ENCODE assay signal across 9 cellular contexts in genomic region chr22:23749747-23750373, GRCh38. TPM values are rescaled to one million over a fixed set of nuclear protein-coding genes. Genes with fewer than 3 reads are reported as not detected.
A peak's percentile ranks its signal among the peaks of the same experiment; 100 is the strongest.
DNase-seq lines count a peak whose midpoint lies in the region; ATAC-seq, FAIRE-seq and TF ChIP-seq lines count a peak whose summit lies in the region.
"Had no signal": no experiment of that assay in that cellular context is flagged by ENCODE, and none has a peak within 500 bp of the region (broad histone marks: within the 10 kb centered on the region; RNA-seq: fewer than 3 reads in every experiment).

No MANE protein-coding gene starts in this region.

- H3K4me1 ChIP-seq in HepG2 (ENCODE audit: insufficient read depth, low read length) (peaks cover 23% of the 10 kb centered on the region), right lobe of liver (no peaks in the 10 kb centered on the region), iPS-20b (ENCODE audit: insufficient read depth, low read length) (no peaks in the 10 kb centered on the region; the same call in 1 of the 2 replicates), vagina (peaks cover 19% of the 10 kb centered on the region)

- ATAC-seq in HepG2 = no peak
- ATAC-seq in right lobe of liver = no peak
- no peak for ATAC-seq in activated T-helper 17 cell treated with anti-CD3 and anti-CD28 coated beads, Interleukin-2, amount 50 U/mL, for 72 hours (replicated peaks)
- ATAC-seq in GM18498 (IDR thresholded peaks at IDR 0.05; ENCODE audit: unreplicated experiment) = no peak

- no peak for TF ChIP-seq RAD21 in HepG2 (CRISPR knock-in tag; IDR thresholded peaks at IDR 0.05)

- intact Hi-C loops in HepG2 (cut with micrococcal nuclease; ENCODE audit: unreplicated experiment) (no loop called here), right lobe of liver (cut with DNase I) (no loop called here), vagina (cut with DNase I) (no loop called here)

- H3K4me2 ChIP-seq in HepG2 (ENCODE audit: low read depth, low read length) = peak overlapping the region; percentile 92

- no peak overlapping the region for H2AFZ ChIP-seq in HepG2 (ENCODE audit: low read length)

- no peaks in the 10 kb centered on the region for H3K27me3 ChIP-seq in HepG2 (ENCODE audit: control insufficient read depth in 1 of 2, insufficient read depth in 2 of 2, low read length in 2 of 2)
- H3K27me3 ChIP-seq in right lobe of liver = no peaks in the 10 kb centered on the region
- H3K27me3 ChIP-seq in iPS-20b (ENCODE audit: insufficient read depth, low read length) = no peaks in the 10 kb centered on the region
- H3K27me3 ChIP-seq in vagina = no peaks in the 10 kb centered on the region

- no peak for TF ChIP-seq EP300 in HepG2 (IDR thresholded peaks at IDR 0.05; ENCODE audit: low read depth in 2 of 2, low read length in 2 of 2)
- no peak for TF ChIP-seq EP300 in HepG2 (CRISPR knock-in tag; IDR thresholded peaks at IDR 0.05; ENCODE audit: borderline replicate concordance)

- WGBS in HepG2 (ENCODE audit: low lambda C conversion rate) = 82% methylated on average over 13 of the region's 13 CpGs
- WGBS in right lobe of liver (ENCODE audit: insufficient coverage, low coverage, low lambda C conversion rate, missing lambda C conversion rate) = 73% methylated on average over 13 of the region's 13 CpGs

- no peak overlapping the region for H3K27ac ChIP-seq in HepG2 (ENCODE audit: extremely low read length, insufficient read depth, low read length)
- H3K27ac ChIP-seq in right lobe of liver = no peak overlapping the region
- H3K27ac ChIP-seq in iPS-20b (ENCODE audit: low read length) = no peak overlapping the region
- no peak overlapping the region for H3K27ac ChIP-seq in vagina

- H3K79me2 ChIP-seq in HepG2 (ENCODE audit: insufficient read depth, low read length) = peaks cover 7% of the 10 kb centered on the region

- in situ Hi-C loops in HepG2 (cut with HindIII; ENCODE audit: extremely low pct_ligation_motif_present, low pct_unique_long_range_greater_than_20kb) = no loop called here

- DNase-seq in HepG2 (ENCODE audit: low spot score) (no peak), right lobe of liver (no peak), vagina (ENCODE audit: extremely low spot score in 2 of 2) (no peak), hepatic stellate cell (ENCODE audit: low spot score) (no peak)
- no peak for DNase-seq in effector CD8-positive, alpha-beta T cell (lab: John Stamatoyannopoulos, UW)

- no peak for TF ChIP-seq POLR2A in HepG2 (IDR thresholded peaks at IDR 0.05; ENCODE audit: insufficient read depth in 1 of 2, low read depth in 2 of 2, low read length in 2 of 2)
- no peak for TF ChIP-seq POLR2A in right lobe of liver (IDR thresholded peaks at IDR 0.05)
- TF ChIP-seq POLR2A in vagina (IDR thresholded peaks at IDR 0.05) = no peak

- no peaks in the 10 kb centered on the region for H3K9me3 Mint-ChIP-seq in activated T-helper 17 cell treated with anti-CD3 and anti-CD28 coated beads, Interleukin-2, amount 50 U/mL, for 72 hours

- no peaks in the 10 kb centered on the region for H4K20me1 ChIP-seq in HepG2 (ENCODE audit: insufficient read depth, low read length)

- H3K9me3 ChIP-seq in HepG2 (ENCODE audit: low read length) (no peaks in the 10 kb centered on the region), right lobe of liver (no peaks in the 10 kb centered on the region), iPS-20b (ENCODE audit: insufficient read depth, low read depth, low read length) (no peaks in the 10 kb centered on the region), vagina (no peaks in the 10 kb centered on the region)

- POLR2A ChIA-PET in HepG2 (lab: Yijun Ruan, JAX) = interaction anchor here (1.1 to 1.9 kb wide), 6 partner anchors 14 to 100 kb away, joined by 3 to 7 read pairs (median 4); partner anchors contain the start of gene CHCHD10

- H3K4me3 Mint-ChIP-seq in activated T-helper 17 cell treated with anti-CD3 and anti-CD28 coated beads, Interleukin-2, amount 50 U/mL, for 72 hours = peak overlapping the region; percentile 89

- H3K4me3 ChIP-seq in HepG2 (replicated peaks in 1 of 3; ENCODE audit: insufficient read depth in 1 of 3, low read depth in 2 of 3, low read length in 3 of 3) (peak overlapping the region; percentile 78 to 92 (median 89)), right lobe of liver (no peak overlapping the region), iPS-20b (ENCODE audit: low read length) (peak overlapping the region; percentile 71), vagina (peak overlapping the region; percentile 60 to 84)

- BruUV-seq in HepG2 (replicated peaks; lab: Mats Ljungman, UMichigan) = TSS peak; percentile 75

- TF ChIP-seq CTCF in HepG2 (CRISPR knock-in tag; IDR thresholded peaks at IDR 0.05) (no peak), right lobe of liver (IDR thresholded peaks at IDR 0.05) (no peak), vagina (IDR thresholded peaks at IDR 0.05) (no peak)

- H3K4me1 Mint-ChIP-seq in activated T-helper 17 cell treated with anti-CD3 and anti-CD28 coated beads, Interleukin-2, amount 50 U/mL, for 72 hours = peaks cover 12% of the 10 kb centered on the region

- CTCF ChIA-PET in HepG2 (lab: Yijun Ruan, JAX; ENCODE audit: low intra/inter-chr PET ratio, low total read pairs) = no interaction called here

- H3K36me3 Mint-ChIP-seq in activated T-helper 17 cell treated with anti-CD3 and anti-CD28 coated beads, Interleukin-2, amount 50 U/mL, for 72 hours (ENCODE audit: low read depth) = peaks cover 4% of the 10 kb centered on the region

- H3K27ac Mint-ChIP-seq in activated T-helper 17 cell treated with anti-CD3 and anti-CD28 coated beads, Interleukin-2, amount 50 U/mL, for 72 hours = peak overlapping the region; percentile 80

- no peaks in the 10 kb centered on the region for H3K27me3 Mint-ChIP-seq in activated T-helper 17 cell treated with anti-CD3 and anti-CD28 coated beads, Interleukin-2, amount 50 U/mL, for 72 hours

- H3K9ac ChIP-seq in HepG2 (ENCODE audit: insufficient read depth, low read depth, low read length) (peak overlapping the region; percentile 69), iPS-20b (ENCODE audit: low read depth, low read length) (no peak overlapping the region)

- H3K36me3 ChIP-seq in HepG2 (replicated peaks in 1 of 2; ENCODE audit: control insufficient read depth in 1 of 2, insufficient read depth in 2 of 2, low read length in 2 of 2) (peaks cover 0 to 2% of the 10 kb centered on the region in 2 experiments; a peak in 1 of 5 replicates), right lobe of liver (peaks cover 0 to 3% (median 0%) of the 10 kb centered on the region in 4 donors), iPS-20b (ENCODE audit: insufficient read depth, low read depth, low read length) (no peaks in the 10 kb centered on the region), vagina (peaks cover 0 to 4% of the 10 kb centered on the region in 2 donors)

- FAIRE-seq in HepG2 (lab: Jason Lieb, UNC) = peak; percentile 34

RNA-seq across cellular contexts. Expression of gene ZNF70, which starts 1.1 kb away (rescaled TPM):
- total RNA-seq in HepG2 (2016; rRNA removed; fragmentation: Illumina TruSeq; extraction: Trizol) (3.6 and 4.0 TPM in 2 replicates), right lobe of liver (1 to 10 TPM in 2 of 6 experiments, under 1 TPM in 4; 0.51 to 1.2 (median 0.85) TPM), vagina (4.9 TPM)
- 0.40 and 0.53 TPM in 2 replicates for total RNA-seq in HepG2 (2016; cell fraction: cytosol; rRNA removed; fragmentation: Illumina TruSeq; extraction: Trizol; ENCODE audit: low read depth)
- 2.7 and 3.3 TPM in 2 replicates for total RNA-seq in HepG2 (2016; cell fraction: insoluble cytoplasmic fraction; rRNA removed; fragmentation: Illumina TruSeq; extraction: Trizol)
- 2.4 TPM in 2 replicates for total RNA-seq in HepG2 (2016; cell fraction: membrane; rRNA removed; fragmentation: Illumina TruSeq; extraction: Trizol)
- total RNA-seq in HepG2 (2016; cell fraction: nucleus; rRNA removed; fragmentation: Illumina TruSeq; extraction: Trizol) = 3.0 and 3.9 TPM in 2 replicates
- 0.62 and 0.93 TPM in 2 replicates for polyA plus RNA-seq in HepG2 (2011; rRNA removed)
- polyA plus RNA-seq in HepG2 (2011; cell fraction: cytosol; rRNA removed) = 0.58 and 0.73 TPM in 2 replicates
- 2.6 and 3.3 TPM in 2 replicates for polyA plus RNA-seq in HepG2 (2011; cell fraction: nucleus; rRNA removed)
- polyA plus RNA-seq in HepG2 (2012) = 0.81 and 1.0 TPM in 2 replicates
- polyA plus RNA-seq in HepG2 (2016; cell fraction: cytosol; fragmentation: Illumina TruSeq; extraction: Trizol; ENCODE audit: low read depth) = 0.19 and 0.21 TPM in 2 replicates
- 1.6 and 2.2 TPM in 2 replicates for polyA plus RNA-seq in HepG2 (2016; cell fraction: insoluble cytoplasmic fraction; fragmentation: Illumina TruSeq; extraction: Trizol; ENCODE audit: low read depth)
- 0.94 and 1.00 TPM in 2 replicates for polyA plus RNA-seq in HepG2 (2016; cell fraction: membrane; fragmentation: Illumina TruSeq; extraction: Trizol; ENCODE audit: low read depth)
- 4.3 and 4.7 TPM in 2 replicates for polyA plus RNA-seq in HepG2 (2016; cell fraction: nucleus; fragmentation: Illumina TruSeq; extraction: Trizol; ENCODE audit: insufficient read depth, low read depth)
- polyA minus RNA-seq in HepG2 (2011; rRNA and poly(A)+ RNA removed; ENCODE audit: low replicate concordance) = 1.8 and 4.3 TPM in 2 replicates
- 2.0 TPM in 2 replicates for polyA minus RNA-seq in HepG2 (2011; cell fraction: cytosol; rRNA and poly(A)+ RNA removed)
- 3.4 and 3.6 TPM in 2 replicates for polyA minus RNA-seq in HepG2 (2011; cell fraction: nucleus; rRNA and poly(A)+ RNA removed)
- 1 to 10 TPM in 1 of 2 donors, under 1 TPM in 1; 0.82 to 1.1 TPM for total RNA-seq in activated T-helper 17 cell treated with anti-CD3 and anti-CD28 coated beads, Interleukin-2, amount 50 U/mL, for 72 hours

RNA-seq across cellular contexts. Expression of gene VPREB3, which starts 4.4 kb away (rescaled TPM):
- total RNA-seq in HepG2 (2016; rRNA removed; fragmentation: Illumina TruSeq; extraction: Trizol) (not detected in 2 replicates), right lobe of liver (1 to 10 TPM in 2 of 6 experiments, under 1 TPM in 3, not detected in 1; 0.59 to 3.9 (median 0.70) TPM), vagina (not detected)
- not detected in 2 replicates for total RNA-seq in HepG2 (2016; cell fraction: cytosol; rRNA removed; fragmentation: Illumina TruSeq; extraction: Trizol; ENCODE audit: low read depth)
- not detected in 2 replicates for total RNA-seq in HepG2 (2016; cell fraction: insoluble cytoplasmic fraction; rRNA removed; fragmentation: Illumina TruSeq; extraction: Trizol)
- not detected in 2 replicates for total RNA-seq in HepG2 (2016; cell fraction: membrane; rRNA removed; fragmentation: Illumina TruSeq; extraction: Trizol)
- not detected in 2 replicates for total RNA-seq in HepG2 (2016; cell fraction: nucleus; rRNA removed; fragmentation: Illumina TruSeq; extraction: Trizol)
- polyA plus RNA-seq in HepG2 (2011; rRNA removed) = 0.22 and 0.35 TPM in 2 replicates
- 0.14 TPM in 1 of 2 replicates, not detected in the other for polyA plus RNA-seq in HepG2 (2011; cell fraction: cytosol; rRNA removed)
- polyA plus RNA-seq in HepG2 (2011; cell fraction: nucleus; rRNA removed) = 0.57 TPM in 1 of 2 replicates, not detected in the other
- 0.30 and 0.76 TPM in 2 replicates for polyA plus RNA-seq in HepG2 (2012)
- not detected in 2 replicates for polyA plus RNA-seq in HepG2 (2016; cell fraction: cytosol; fragmentation: Illumina TruSeq; extraction: Trizol; ENCODE audit: low read depth)
- not detected in 2 replicates for polyA plus RNA-seq in HepG2 (2016; cell fraction: insoluble cytoplasmic fraction; fragmentation: Illumina TruSeq; extraction: Trizol; ENCODE audit: low read depth)
- polyA plus RNA-seq in HepG2 (2016; cell fraction: membrane; fragmentation: Illumina TruSeq; extraction: Trizol; ENCODE audit: low read depth) = not detected in 2 replicates
- polyA plus RNA-seq in HepG2 (2016; cell fraction: nucleus; fragmentation: Illumina TruSeq; extraction: Trizol; ENCODE audit: insufficient read depth, low read depth) = not detected in 2 replicates
- 2.1 TPM in 2 replicates for polyA minus RNA-seq in HepG2 (2011; rRNA and poly(A)+ RNA removed; ENCODE audit: low replicate concordance)
- polyA minus RNA-seq in HepG2 (2011; cell fraction: cytosol; rRNA and poly(A)+ RNA removed) = not detected in 2 replicates
- polyA minus RNA-seq in HepG2 (2011; cell fraction: nucleus; rRNA and poly(A)+ RNA removed) = not detected in 2 replicates
- not detected for total RNA-seq in activated T-helper 17 cell treated with anti-CD3 and anti-CD28 coated beads, Interleukin-2, amount 50 U/mL, for 72 hours
- total RNA-seq: glomerular endothelial cell had no signal

RNA-seq across cellular contexts. Expression of gene C22orf15, which starts 12.9 kb away (rescaled TPM):
- total RNA-seq in HepG2 (2016; rRNA removed; fragmentation: Illumina TruSeq; extraction: Trizol) (not detected in 2 replicates), right lobe of liver (not detected), vagina (not detected)
- not detected in 2 replicates for total RNA-seq in HepG2 (2016; cell fraction: cytosol; rRNA removed; fragmentation: Illumina TruSeq; extraction: Trizol; ENCODE audit: low read depth)
- not detected in 2 replicates for total RNA-seq in HepG2 (2016; cell fraction: insoluble cytoplasmic fraction; rRNA removed; fragmentation: Illumina TruSeq; extraction: Trizol)
- total RNA-seq in HepG2 (2016; cell fraction: membrane; rRNA removed; fragmentation: Illumina TruSeq; extraction: Trizol) = not detected in 2 replicates
- total RNA-seq in HepG2 (2016; cell fraction: nucleus; rRNA removed; fragmentation: Illumina TruSeq; extraction: Trizol) = not detected in 2 replicates
- 0.07 TPM in 1 of 2 replicates, not detected in the other for polyA plus RNA-seq in HepG2 (2011; rRNA removed)
- polyA plus RNA-seq in HepG2 (2011; cell fraction: cytosol; rRNA removed) = not detected in 2 replicates
- polyA plus RNA-seq in HepG2 (2011; cell fraction: nucleus; rRNA removed) = not detected in 2 replicates
- 0.12 and 0.28 TPM in 2 replicates for polyA plus RNA-seq in HepG2 (2012)
- polyA plus RNA-seq in HepG2 (2016; cell fraction: cytosol; fragmentation: Illumina TruSeq; extraction: Trizol; ENCODE audit: low read depth) = not detected in 2 replicates
- not detected in 2 replicates for polyA plus RNA-seq in HepG2 (2016; cell fraction: insoluble cytoplasmic fraction; fragmentation: Illumina TruSeq; extraction: Trizol; ENCODE audit: low read depth)
- polyA plus RNA-seq in HepG2 (2016; cell fraction: membrane; fragmentation: Illumina TruSeq; extraction: Trizol; ENCODE audit: low read depth) = not detected in 2 replicates
- not detected in 2 replicates for polyA plus RNA-seq in HepG2 (2016; cell fraction: nucleus; fragmentation: Illumina TruSeq; extraction: Trizol; ENCODE audit: insufficient read depth, low read depth)
- 0.07 and 0.22 TPM in 2 replicates for polyA minus RNA-seq in HepG2 (2011; rRNA and poly(A)+ RNA removed; ENCODE audit: low replicate concordance)
- not detected in 2 replicates for polyA minus RNA-seq in HepG2 (2011; cell fraction: cytosol; rRNA and poly(A)+ RNA removed)
- polyA minus RNA-seq in HepG2 (2011; cell fraction: nucleus; rRNA and poly(A)+ RNA removed) = not detected in 2 replicates
- not detected for total RNA-seq in activated T-helper 17 cell treated with anti-CD3 and anti-CD28 coated beads, Interleukin-2, amount 50 U/mL, for 72 hours

RNA-seq across cellular contexts. Expression of gene CHCHD10, which starts 17.9 kb away (rescaled TPM):
- total RNA-seq in HepG2 (2016; rRNA removed; fragmentation: Illumina TruSeq; extraction: Trizol) (59.1 and 62.8 TPM in 2 replicates), right lobe of liver (100 to 1,000 TPM; 133 to 416 (median 252) TPM), vagina (12.0 TPM)
- 34.5 and 34.6 TPM in 2 replicates for total RNA-seq in HepG2 (2016; cell fraction: cytosol; rRNA removed; fragmentation: Illumina TruSeq; extraction: Trizol; ENCODE audit: low read depth)
- total RNA-seq in HepG2 (2016; cell fraction: insoluble cytoplasmic fraction; rRNA removed; fragmentation: Illumina TruSeq; extraction: Trizol) = 56.2 and 62.6 TPM in 2 replicates
- total RNA-seq in HepG2 (2016; cell fraction: membrane; rRNA removed; fragmentation: Illumina TruSeq; extraction: Trizol) = 61.2 and 64.2 TPM in 2 replicates
- total RNA-seq in HepG2 (2016; cell fraction: nucleus; rRNA removed; fragmentation: Illumina TruSeq; extraction: Trizol) = 31.4 and 47.6 TPM in 2 replicates
- polyA plus RNA-seq in HepG2 (2011; rRNA removed) = 37.0 and 60.2 TPM in 2 replicates
- 42.3 and 49.1 TPM in 2 replicates for polyA plus RNA-seq in HepG2 (2011; cell fraction: cytosol; rRNA removed)
- 45.9 and 96.4 TPM in 2 replicates for polyA plus RNA-seq in HepG2 (2011; cell fraction: nucleus; rRNA removed)
- 103 and 194 TPM in 2 replicates for polyA plus RNA-seq in HepG2 (2012)
- polyA plus RNA-seq in HepG2 (2016; cell fraction: cytosol; fragmentation: Illumina TruSeq; extraction: Trizol; ENCODE audit: low read depth) = 73.1 and 74.3 TPM in 2 replicates
- polyA plus RNA-seq in HepG2 (2016; cell fraction: insoluble cytoplasmic fraction; fragmentation: Illumina TruSeq; extraction: Trizol; ENCODE audit: low read depth) = 91.0 and 122 TPM in 2 replicates
- 101 and 107 TPM in 2 replicates for polyA plus RNA-seq in HepG2 (2016; cell fraction: membrane; fragmentation: Illumina TruSeq; extraction: Trizol; ENCODE audit: low read depth)
- polyA plus RNA-seq in HepG2 (2016; cell fraction: nucleus; fragmentation: Illumina TruSeq; extraction: Trizol; ENCODE audit: insufficient read depth, low read depth) = 107 and 123 TPM in 2 replicates
- 99.0 and 111 TPM in 2 replicates for polyA minus RNA-seq in HepG2 (2011; rRNA and poly(A)+ RNA removed; ENCODE audit: low replicate concordance)
- polyA minus RNA-seq in HepG2 (2011; cell fraction: cytosol; rRNA and poly(A)+ RNA removed) = 44.8 and 90.8 TPM in 2 replicates
- polyA minus RNA-seq in HepG2 (2011; cell fraction: nucleus; rRNA and poly(A)+ RNA removed) = 4.2 and 14.9 TPM in 2 replicates
- 100 to 1,000 TPM in 1 of 2 donors, 10 to 100 TPM in 1; 49.6 to 104 TPM for total RNA-seq in activated T-helper 17 cell treated with anti-CD3 and anti-CD28 coated beads, Interleukin-2, amount 50 U/mL, for 72 hours

RNA-seq across cellular contexts. Expression of gene MMP11, which starts 22.8 kb away (rescaled TPM):
- total RNA-seq in HepG2 (2016; rRNA removed; fragmentation: Illumina TruSeq; extraction: Trizol) (2.7 and 8.9 TPM in 2 replicates), right lobe of liver (1 to 10 TPM in 2 of 6 experiments, under 1 TPM in 4; 0.59 to 1.3 (median 0.90) TPM), vagina (6.4 TPM)
- 1.8 and 2.5 TPM in 2 replicates for total RNA-seq in HepG2 (2016; cell fraction: cytosol; rRNA removed; fragmentation: Illumina TruSeq; extraction: Trizol; ENCODE audit: low read depth)
- 2.3 and 8.4 TPM in 2 replicates for total RNA-seq in HepG2 (2016; cell fraction: insoluble cytoplasmic fraction; rRNA removed; fragmentation: Illumina TruSeq; extraction: Trizol)
- total RNA-seq in HepG2 (2016; cell fraction: membrane; rRNA removed; fragmentation: Illumina TruSeq; extraction: Trizol) = 2.3 and 2.5 TPM in 2 replicates
- 8.4 and 12.1 TPM in 2 replicates for total RNA-seq in HepG2 (2016; cell fraction: nucleus; rRNA removed; fragmentation: Illumina TruSeq; extraction: Trizol)
- polyA plus RNA-seq in HepG2 (2011; rRNA removed) = 28.6 and 88.6 TPM in 2 replicates
- polyA plus RNA-seq in HepG2 (2011; cell fraction: cytosol; rRNA removed) = 28.4 and 53.0 TPM in 2 replicates
- polyA plus RNA-seq in HepG2 (2011; cell fraction: nucleus; rRNA removed) = 63.0 and 95.6 TPM in 2 replicates
- 39.9 and 70.8 TPM in 2 replicates for polyA plus RNA-seq in HepG2 (2012)
- polyA plus RNA-seq in HepG2 (2016; cell fraction: cytosol; fragmentation: Illumina TruSeq; extraction: Trizol; ENCODE audit: low read depth) = 0.88 and 0.92 TPM in 2 replicates
- polyA plus RNA-seq in HepG2 (2016; cell fraction: insoluble cytoplasmic fraction; fragmentation: Illumina TruSeq; extraction: Trizol; ENCODE audit: low read depth) = 3.0 and 3.5 TPM in 2 replicates
- polyA plus RNA-seq in HepG2 (2016; cell fraction: membrane; fragmentation: Illumina TruSeq; extraction: Trizol; ENCODE audit: low read depth) = 1.7 TPM in 2 replicates
- polyA plus RNA-seq in HepG2 (2016; cell fraction: nucleus; fragmentation: Illumina TruSeq; extraction: Trizol; ENCODE audit: insufficient read depth, low read depth) = 13.9 and 17.6 TPM in 2 replicates
- 28.7 TPM in 1 of 2 replicates, not detected in the other for polyA minus RNA-seq in HepG2 (2011; rRNA and poly(A)+ RNA removed; ENCODE audit: low replicate concordance)
- polyA minus RNA-seq in HepG2 (2011; cell fraction: cytosol; rRNA and poly(A)+ RNA removed) = 5.1 and 17.3 TPM in 2 replicates
- polyA minus RNA-seq in HepG2 (2011; cell fraction: nucleus; rRNA and poly(A)+ RNA removed) = 9.9 and 21.9 TPM in 2 replicates
- total RNA-seq in activated T-helper 17 cell treated with anti-CD3 and anti-CD28 coated beads, Interleukin-2, amount 50 U/mL, for 72 hours = under 1 TPM; 0.45 to 0.50 TPM

Comparison
In these comparisons a context has a peak if more than half of its experiments do, and no peak if none do; other contexts are left out.
1. H3K4me3 ChIP-seq: peak in HepG2 (3 of 3), iPS-20b (single experiment) and vagina (2 of 2); none in right lobe of liver (0 of 3).